8 cellular contexts compared by ENCODE assay signal in the genomic region with DNA sequence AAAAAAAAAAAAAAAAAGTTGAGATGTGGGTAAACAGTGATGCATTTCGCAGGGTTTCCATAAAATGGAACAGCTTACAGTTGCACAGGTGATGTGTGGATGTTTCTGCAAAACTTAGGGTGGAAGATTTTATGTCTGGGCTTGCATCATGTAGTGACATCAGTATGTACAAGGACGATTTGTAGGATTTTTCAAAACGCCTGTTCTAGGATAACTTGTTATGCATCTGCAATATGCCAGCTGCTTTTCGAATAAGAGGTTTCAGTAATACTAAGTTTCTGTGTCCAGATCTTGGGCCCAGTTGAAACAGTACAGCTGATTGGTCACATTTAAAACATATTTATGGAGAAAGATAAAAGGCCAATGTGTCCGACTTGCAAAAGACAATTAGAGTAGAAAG. TPM values are rescaled to one million over a fixed set of nuclear protein-coding genes. Genes with fewer than 3 reads are reported as not detected.
DNase-seq lines count a peak whose midpoint lies in the region; ATAC-seq and TF ChIP-seq lines count a peak whose summit lies in the region.

No MANE protein-coding gene starts in this region.

- DNase-seq in NCI-H2171 treated with DMSO at 0.1 percent for 48 hours (lab: John Stamatoyannopoulos, UW) (peak; percentile 54), NCI-H2171 (lab: John Stamatoyannopoulos, UW) (no peak), NCI-H526 treated with DMSO at 0.1 percent for 48 hours (lab: John Stamatoyannopoulos, UW) (peak; percentile 37), dorsolateral prefrontal cortex (no peak), natural killer cell (no peak), NCI-H524 treated with DMSO at 0.1 percent for 48 hours (lab: John Stamatoyannopoulos, UW) (no peak), epidermal melanocyte (ENCODE audit: insufficient read length, low spot score) (no peak)

- no peaks in the 10 kb centered on the region for H3K27me3 Mint-ChIP-seq in natural killer cell (ENCODE audit: low read depth in 2 of 2)

- peak overlapping the region; percentile 72 to 98 (median 87) for H3K4me3 ChIP-seq in dorsolateral prefrontal cortex

- peak overlapping the region; percentile 35 to 99 for H3K27ac Mint-ChIP-seq in natural killer cell

- no peaks in the 10 kb centered on the region for H3K36me3 Mint-ChIP-seq in natural killer cell

- intact Hi-C loops in dorsolateral prefrontal cortex (cut with DNase I): no loop called here
- intact Hi-C loops in natural killer cell (cut with micrococcal nuclease): no loop called here

- TF ChIP-seq CTCF in dorsolateral prefrontal cortex (IDR thresholded peaks at IDR 0.05 in 54 of 56, conservative IDR thresholded peaks at IDR 0.05 in 2 of 56; ENCODE audit: low read depth in 1 of 56, partially characterized antibody in 56 of 56) (no peak), natural killer cell (IDR thresholded peaks at IDR 0.05) (no peak)

- peak overlapping the region; percentile 84 for H3K4me3 Mint-ChIP-seq in natural killer cell

- H3K4me1 Mint-ChIP-seq in natural killer cell: peaks cover 58 to 59% of the 10 kb centered on the region in 2 donors

- H3K9me3 Mint-ChIP-seq in natural killer cell: no peaks in the 10 kb centered on the region

- TF ChIP-seq POLR2A in GM18505 (IDR thresholded peaks at IDR 0.05; ENCODE audit: borderline replicate concordance, extremely low read depth, insufficient read depth, insufficient read length): no peak

- H3K27ac ChIP-seq in dorsolateral prefrontal cortex: peak overlapping the region in 10 of 59 donors; percentile 28 to 99 (median 97)

- ATAC-seq in natural killer cell (no peak), GM18505 (IDR thresholded peaks at IDR 0.05; ENCODE audit: unreplicated experiment) (no peak)

- no peaks in the 10 kb centered on the region for H3K27me3 ChIP-seq in dorsolateral prefrontal cortex

RNA-seq across cellular contexts. Expression of a gene that starts 1.2 kb away (rescaled TPM):
- total RNA-seq in dorsolateral prefrontal cortex (100 to 1,000 TPM in 115 of 120 experiments, 10 to 100 TPM in 5; 78.4 to 183 (median 137) TPM), natural killer cell (100 to 1,000 TPM; 265 to 347 (median 283) TPM)

Comparison
In these comparisons a context has a peak if more than half of its experiments do, and no peak if none do; other contexts are left out.
1. DNase-seq: peak in NCI-H2171 treated with DMSO at 0.1 percent for 48 hours (single experiment) and NCI-H526 treated with DMSO at 0.1 percent for 48 hours (single experiment); none in NCI-H2171 (single experiment), dorsolateral prefrontal cortex (0 of 10), natural killer cell (single experiment), NCI-H524 treated with DMSO at 0.1 percent for 48 hours (single experiment) and epidermal melanocyte (single experiment).